20 cellular contexts compared by ENCODE assay signal in the genomic region with DNA sequence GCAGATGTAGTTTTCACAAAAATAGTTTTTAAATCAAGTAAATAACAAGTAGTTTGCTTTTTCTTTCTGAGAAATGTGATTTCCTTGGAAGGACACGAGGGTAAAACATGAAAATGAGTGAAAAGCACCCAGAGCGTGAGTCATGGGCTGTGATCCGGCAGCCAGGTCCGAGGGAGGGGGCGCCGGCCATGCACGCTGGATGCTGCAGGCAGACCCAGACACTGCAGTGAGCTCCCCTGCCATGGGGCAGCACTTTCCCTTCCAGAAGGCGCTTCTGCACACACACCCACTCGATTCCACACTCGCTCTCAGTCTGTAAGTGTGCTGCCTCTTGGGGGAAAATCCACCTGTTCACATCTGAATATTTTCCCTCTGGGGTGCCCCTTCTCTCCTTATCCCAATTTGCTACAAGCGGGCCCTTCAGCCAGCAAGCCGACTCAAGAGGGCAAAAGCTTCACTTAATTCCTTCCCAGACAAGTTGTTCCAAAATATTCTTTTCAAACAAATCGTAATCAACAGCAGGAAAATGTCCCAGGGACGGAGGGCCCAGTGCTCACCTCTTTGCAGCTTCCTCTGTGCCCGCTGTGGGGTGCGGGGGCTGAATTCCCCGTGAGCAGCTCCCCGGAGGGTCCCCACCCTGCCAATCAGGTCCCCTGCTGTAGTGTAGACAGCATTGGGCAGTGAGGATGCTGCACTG.
DNase-seq lines count a peak whose midpoint lies in the region; ATAC-seq and TF ChIP-seq lines count a peak whose summit lies in the region.
"Had no signal": no experiment of that assay in that cellular context is flagged by ENCODE, and none has a peak within 500 bp of the region (broad histone marks: within the 10 kb centered on the region; RNA-seq: fewer than 3 reads in every experiment).

No MANE protein-coding gene starts in this region.

- peaks cover 0 to 2% of the 10 kb centered on the region in 2 donors for H3K9me3 Mint-ChIP-seq in activated T-cell treated with anti-CD3 and anti-CD28 coated beads, Interleukin-2, amount 50 U/mL, for 72 hours
- no peaks in the 10 kb centered on the region for H3K9me3 Mint-ChIP-seq in activated T-cell treated with anti-CD3 and anti-CD28 coated beads, Interleukin-2, amount 50 U/mL, for 24 hours
- H3K9me3 Mint-ChIP-seq: activated T-helper 2 cell treated with anti-CD3 and anti-CD28 coated beads, Interferon-gamma antibody, Interleukin-2, Interleukin-4, amounts not matched to agents 10 μg/mL and 5 μg/mL and 100 μg/mL, durations not matched to agents 14 hours and 24 hours and 36 hours; T-helper 2 cell treated with Interferon-gamma antibody and Interleukin-4, amounts not matched to agents 5 μg/mL and 100 μg/mL, for 36 hours had no signal

- H3K27ac ChIP-seq in mesenchymal stem cell (ENCODE audit: low read length, poor library complexity, severe bottlenecking) (no peak overlapping the region), spleen (no peak overlapping the region), esophagus squamous epithelium (no peak overlapping the region)
- H3K27ac ChIP-seq: BLaER1 treated with 17β-estradiol and CSF1 and Interleukin-3, amounts not matched to agents 10 nM and 100 nM; left lung; right lobe of liver had no signal

- H3K27me3 Mint-ChIP-seq in activated T-cell treated with anti-CD3 and anti-CD28 coated beads, Interleukin-2, amount 50 U/mL, for 72 hours (ENCODE audit: low read depth), result peaks cover 23% of the 10 kb centered on the region
- H3K27me3 Mint-ChIP-seq in activated T-cell treated with anti-CD3 and anti-CD28 coated beads, Interleukin-2, amount 50 U/mL, for 24 hours, result no peaks in the 10 kb centered on the region

- H3K9me3 ChIP-seq in adipocyte (ENCODE audit: control insufficient read depth, low read length), result no peaks in the 10 kb centered on the region
- H3K9me3 ChIP-seq in mesenchymal stem cell (ENCODE audit: control insufficient read depth, low read length), result no peaks in the 10 kb centered on the region
- H3K9me3 ChIP-seq in spleen, result no peaks in the 10 kb centered on the region
- no peaks in the 10 kb centered on the region for H3K9me3 ChIP-seq in esophagus squamous epithelium
- H3K9me3 ChIP-seq: BLaER1 treated with 17β-estradiol and CSF1 and Interleukin-3, amounts not matched to agents 10 nM and 100 nM; left lung; mucosa of descending colon; right lobe of liver had no signal

- TF ChIP-seq POLR2A in spleen (IDR thresholded peaks at IDR 0.05) (no peak), esophagus squamous epithelium (IDR thresholded peaks at IDR 0.05) (no peak)

- H3K14ac ChIP-seq in mesenchymal stem cell (ENCODE audit: low read length in 2 of 2), result peak overlapping the region in 1 of 2 experiments; percentile 73

- H3K4me1 ChIP-seq in adipocyte (ENCODE audit: control insufficient read depth, insufficient read depth, low read length) (peaks cover 13% of the 10 kb centered on the region), mesenchymal stem cell (ENCODE audit: control insufficient read depth, insufficient read depth, low read depth, low read length) (peaks cover 6% of the 10 kb centered on the region), spleen (peaks cover 0 to 14% (median 4%) of the 10 kb centered on the region in 6 donors), esophagus squamous epithelium (peaks cover 0 to 5% (median 0%) of the 10 kb centered on the region in 3 donors)

- no peaks in the 10 kb centered on the region for H3K36me3 Mint-ChIP-seq in activated T-cell treated with anti-CD3 and anti-CD28 coated beads, Interleukin-2, amount 50 U/mL, for 72 hours (ENCODE audit: insufficient read depth in 2 of 2)
- H3K36me3 Mint-ChIP-seq in activated T-cell treated with anti-CD3 and anti-CD28 coated beads, Interleukin-2, amount 50 U/mL, for 24 hours (ENCODE audit: low read depth), result no peaks in the 10 kb centered on the region

- no peak overlapping the region for H2BK15ac ChIP-seq in mesenchymal stem cell (ENCODE audit: low read depth, poor library complexity, severe bottlenecking)

- H2BK5ac ChIP-seq in mesenchymal stem cell (ENCODE audit: low read depth, low read length, poor library complexity, severe bottlenecking), result no peak overlapping the region

- 78% methylated on average over 18 of the region's 18 CpGs for WGBS in mesenchymal stem cell
- WGBS in spleen, 5 donors, result 81 to 94% (median 87%) methylated on average over 18 of the region's 18 CpGs
- WGBS in esophagus squamous epithelium, 2 donors, result 72 to 73% methylated on average over 11 to 16 of the region's 18 CpGs

- no peak overlapping the region for H2AFZ ChIP-seq in mesenchymal stem cell (ENCODE audit: low read depth, low read length)

- H3K4ac ChIP-seq in mesenchymal stem cell (ENCODE audit: low read depth in 1 of 2, low read length in 2 of 2), result no peak overlapping the region

- H3K79me1 ChIP-seq in mesenchymal stem cell (replicated peaks; ENCODE audit: low read length, poor library complexity, severe bottlenecking), result no peaks in the 10 kb centered on the region

- H2AK5ac ChIP-seq in mesenchymal stem cell (ENCODE audit: low read length, severe bottlenecking), result no peak overlapping the region

- H4K91ac ChIP-seq in mesenchymal stem cell (ENCODE audit: low read length), result no peak overlapping the region

- H4K8ac ChIP-seq in mesenchymal stem cell (ENCODE audit: low read length), result no peak overlapping the region

- no peak overlapping the region for H2BK12ac ChIP-seq in mesenchymal stem cell (ENCODE audit: low read length in 2 of 2)

- TF ChIP-seq CTCF in spleen (IDR thresholded peaks at IDR 0.05 in 8 of 11, conservative IDR thresholded peaks at IDR 0.05 in 3 of 11) (no peak), esophagus squamous epithelium (IDR thresholded peaks at IDR 0.05) (no peak)

- no peak for DNase-seq in activated T-cell treated with anti-CD3 and anti-CD28 coated beads, Interleukin-2, amount 50 U/mL, for 72 hours
- no peak for DNase-seq in activated T-cell treated with anti-CD3 and anti-CD28 coated beads, Interleukin-2, amount 50 U/mL, for 24 hours
- peak; percentile 2 for DNase-seq in adipocyte (ENCODE audit: low read depth)
- no peak for DNase-seq in mesenchymal stem cell
- peak; percentile 62 for DNase-seq in spleen
- no peak for DNase-seq in esophagus squamous epithelium (lab: John Stamatoyannopoulos, UW)
- DNase-seq in NCI-H345 (lab: John Stamatoyannopoulos, UW), result no peak
- DNase-seq: amygdala, cerebellar nuclear complex, glutamatergic neuron, H7, left lung, mucosa of descending colon, NCI-H1417 treated with DMSO at 0.1 percent for 48 hours, NCI-H2171 had no signal

- H3K4me1 Mint-ChIP-seq in activated T-cell treated with anti-CD3 and anti-CD28 coated beads, Interleukin-2, amount 50 U/mL, for 72 hours (ENCODE audit: low read depth), result peaks cover 34% of the 10 kb centered on the region
- H3K4me1 Mint-ChIP-seq in activated T-cell treated with anti-CD3 and anti-CD28 coated beads, Interleukin-2, amount 50 U/mL, for 24 hours (ENCODE audit: low read depth), result peaks cover 13% of the 10 kb centered on the region

- H3K4me2 ChIP-seq in mesenchymal stem cell (ENCODE audit: low read length, poor library complexity, severe bottlenecking), result no peak overlapping the region

- no peak overlapping the region for H3K9ac ChIP-seq in adipocyte (ENCODE audit: low read length)
- H3K9ac ChIP-seq in mesenchymal stem cell (ENCODE audit: low read length), result peak overlapping the region; percentile 50
- H3K9ac ChIP-seq: BLaER1 treated with 17β-estradiol and CSF1 and Interleukin-3, amounts not matched to agents 10 nM and 100 nM had no signal

- H3K18ac ChIP-seq in mesenchymal stem cell (ENCODE audit: low read depth in 1 of 2, low read length in 2 of 2), result no peak overlapping the region

- peak overlapping the region in 1 of 2 donors; percentile 16 for H3K4me3 Mint-ChIP-seq in activated T-cell treated with anti-CD3 and anti-CD28 coated beads, Interleukin-2, amount 50 U/mL, for 72 hours
- H3K4me3 Mint-ChIP-seq in activated T-cell treated with anti-CD3 and anti-CD28 coated beads, Interleukin-2, amount 50 U/mL, for 24 hours, result no peak overlapping the region
- H3K4me3 Mint-ChIP-seq: T-helper 2 cell treated with Interferon-gamma antibody and Interleukin-4, amounts not matched to agents 5 μg/mL and 100 μg/mL, for 36 hours had no signal

- H3K36me3 ChIP-seq in adipocyte (ENCODE audit: control insufficient read depth, insufficient read depth, low read length, severe bottlenecking) (no peaks in the 10 kb centered on the region), mesenchymal stem cell (ENCODE audit: control insufficient read depth in 1 of 2, insufficient read depth in 2 of 2, low read depth in 1 of 2, low read length in 2 of 2) (no peaks in the 10 kb centered on the region), spleen (no peaks in the 10 kb centered on the region), esophagus squamous epithelium (no peaks in the 10 kb centered on the region)
- H3K36me3 ChIP-seq: BLaER1 treated with 17β-estradiol and CSF1 and Interleukin-3, amounts not matched to agents 10 nM and 100 nM; left lung; right lobe of liver had no signal

- no peak overlapping the region for H2BK120ac ChIP-seq in mesenchymal stem cell (ENCODE audit: low read depth, low read length)

- no peak overlapping the region for H3K27ac Mint-ChIP-seq in activated T-cell treated with anti-CD3 and anti-CD28 coated beads, Interleukin-2, amount 50 U/mL, for 72 hours
- no peak overlapping the region for H3K27ac Mint-ChIP-seq in activated T-cell treated with anti-CD3 and anti-CD28 coated beads, Interleukin-2, amount 50 U/mL, for 24 hours
- H3K27ac Mint-ChIP-seq: activated T-helper 2 cell treated with anti-CD3 and anti-CD28 coated beads, Interferon-gamma antibody, Interleukin-2, Interleukin-4, amounts not matched to agents 10 μg/mL and 5 μg/mL and 100 μg/mL, durations not matched to agents 14 hours and 24 hours and 36 hours; T-helper 2 cell treated with Interferon-gamma antibody and Interleukin-4, amounts not matched to agents 5 μg/mL and 100 μg/mL, for 36 hours had no signal

- no peak overlapping the region for H3K4me3 ChIP-seq in adipocyte (ENCODE audit: low read length)
- no peak overlapping the region for H3K4me3 ChIP-seq in mesenchymal stem cell (ENCODE audit: insufficient read depth in 1 of 2, low read depth in 1 of 2, low read length in 2 of 2)
- no peak overlapping the region for H3K4me3 ChIP-seq in spleen
- no peak overlapping the region for H3K4me3 ChIP-seq in esophagus squamous epithelium
- H3K4me3 ChIP-seq: BLaER1 treated with 17β-estradiol and CSF1 and Interleukin-3, amounts not matched to agents 10 nM and 100 nM; left lung; mucosa of descending colon; right lobe of liver had no signal

- H3K23ac ChIP-seq in mesenchymal stem cell (ENCODE audit: low read length in 2 of 2), result no peak overlapping the region

- peak; percentile 51 to 60 for ATAC-seq in activated T-cell treated with anti-CD3 and anti-CD28 coated beads, Interleukin-2, amount 50 U/mL, for 72 hours (replicated peaks in 1 of 2)
- ATAC-seq in GM18907 (IDR thresholded peaks at IDR 0.05; ENCODE audit: unreplicated experiment), result no peak
- ATAC-seq: left lung, mucosa of descending colon, right lobe of liver had no signal

- H3K27me3 ChIP-seq in adipocyte (replicated peaks; ENCODE audit: control insufficient read depth, insufficient read depth, low read length), result no peaks in the 10 kb centered on the region
- no peaks in the 10 kb centered on the region for H3K27me3 ChIP-seq in mesenchymal stem cell (ENCODE audit: control insufficient read depth in 1 of 2, insufficient read depth in 1 of 2, low read length in 2 of 2)
- peaks cover 0 to 12% (median 0%) of the 10 kb centered on the region in 7 donors for H3K27me3 ChIP-seq in spleen (replicated peaks in 1 of 7)
- H3K27me3 ChIP-seq in esophagus squamous epithelium, result peaks cover 0 to 5% (median 0%) of the 10 kb centered on the region in 4 donors
- H3K27me3 ChIP-seq: BLaER1 treated with 17β-estradiol and CSF1 and Interleukin-3, amounts not matched to agents 10 nM and 100 nM; left lung; right lobe of liver had no signal

- intact Hi-C loops in spleen (cut with DNase I; ENCODE audit: low total_unique reads) (no loop called here), esophagus squamous epithelium (cut with DNase I) (no loop called here)

Comparison
In these comparisons a context has a peak if more than half of its experiments do, and no peak if none do; other contexts are left out.
1. DNase-seq: peak in adipocyte (single experiment) and spleen (single experiment); none in activated T-cell treated with anti-CD3 and anti-CD28 coated beads, Interleukin-2, amount 50 U/mL, for 72 hours (0 of 2), activated T-cell treated with anti-CD3 and anti-CD28 coated beads, Interleukin-2, amount 50 U/mL, for 24 hours (single experiment), mesenchymal stem cell (single experiment), esophagus squamous epithelium (single experiment) and NCI-H345 (single experiment).